In genomic region chr4:138037716-138038115, GRCh38 we compare ENCODE assay signal across 17 cellular contexts.
A peak's percentile ranks its signal among the peaks of the same experiment; 100 is the strongest.
DNase-seq lines count a peak whose midpoint lies in the region; ATAC-seq and TF ChIP-seq lines count a peak whose summit lies in the region.
"Had no signal": no experiment of that assay in that cellular context is flagged by ENCODE, and none has a peak within 500 bp of the region (broad histone marks: within the 10 kb centered on the region; RNA-seq: fewer than 3 reads in every experiment).

No MANE protein-coding gene starts in this region.

- H3K27ac ChIP-seq in WERI-Rb-1: no peak overlapping the region

- no peaks in the 10 kb centered on the region for H3K36me3 ChIP-seq in WERI-Rb-1

- no peaks in the 10 kb centered on the region for H3K36me3 Mint-ChIP-seq in activated T-cell treated with anti-CD3 and anti-CD28 coated beads, Interleukin-2, amount 50 U/mL, for 4 hours (ENCODE audit: insufficient read depth)
- H3K36me3 Mint-ChIP-seq: activated naive CD8-positive, alpha-beta T cell had no signal

- intact Hi-C loops in left ventricle myocardium superior (cut with micrococcal nuclease): loop anchor here (5.0 to 10.0 kb wide), 3 partner anchors 145 to 837 kb away; no protein-coding TSS in a partner anchor
- intact Hi-C loops in cardiac septum (cut with DNase I): loop anchor here (2.0 to 5.0 kb wide), 4 partner anchors 55 to 835 kb away; no protein-coding TSS in a partner anchor

- no peak overlapping the region for H3K4me3 Mint-ChIP-seq in activated T-cell treated with anti-CD3 and anti-CD28 coated beads, Interleukin-2, amount 50 U/mL, for 4 hours
- H3K4me3 Mint-ChIP-seq: activated naive CD8-positive, alpha-beta T cell; neural crest cell had no signal

- H3K27me3 Mint-ChIP-seq in activated T-cell treated with anti-CD3 and anti-CD28 coated beads, Interleukin-2, amount 50 U/mL, for 4 hours (ENCODE audit: low read depth): no peaks in the 10 kb centered on the region
- H3K27me3 Mint-ChIP-seq: activated naive CD8-positive, alpha-beta T cell had no signal

- no peak overlapping the region for H3K4me3 ChIP-seq in WERI-Rb-1 (ENCODE audit: low read depth, low read length)

- no peaks in the 10 kb centered on the region for H3K9me3 ChIP-seq in WERI-Rb-1 (ENCODE audit: severe bottlenecking)

- no peaks in the 10 kb centered on the region for H3K4me1 Mint-ChIP-seq in activated T-cell treated with anti-CD3 and anti-CD28 coated beads, Interleukin-2, amount 50 U/mL, for 4 hours (ENCODE audit: low read depth)
- H3K4me1 Mint-ChIP-seq: neural crest cell had no signal

- no peak for DNase-seq in left ventricle myocardium superior
- DNase-seq in cardiac septum (ENCODE audit: low spot score): no peak
- peak; percentile 77 for DNase-seq in amniotic epithelial cell (ENCODE audit: low read depth)
- DNase-seq in hepatic stellate cell (ENCODE audit: low spot score): peak; percentile 19
- DNase-seq in COLO829 (ENCODE audit: low spot score): no peak
- DNase-seq in WERI-Rb-1: no peak
- no peak for DNase-seq in DMS153 (lab: John Stamatoyannopoulos, UW)
- no peak for DNase-seq in activated T-cell treated with anti-CD3 and anti-CD28 coated beads, Interleukin-2, amount 50 U/mL, for 4 hours
- DNase-seq: activated CD4-positive, alpha-beta T cell treated with anti-CD3 and anti-CD28 coated beads for 48 hours; KG1; NCI-H187 treated with DMSO at 0.1 percent for 48 hours; NCI-H526; stimulated activated naive CD4-positive, alpha-beta T cell treated with Interleukin-2 at 50 U/mL for 16 hours; T-helper 9 cell had no signal

- no peaks in the 10 kb centered on the region for H3K27me3 ChIP-seq in WERI-Rb-1 (ENCODE audit: insufficient read depth, low read depth, severe bottlenecking)

- peak; percentile 39 for ATAC-seq in left ventricle myocardium superior
- no peak for ATAC-seq in activated T-cell treated with anti-CD3 and anti-CD28 coated beads, Interleukin-2, amount 50 U/mL, for 4 hours
- ATAC-seq: HCT116 had no signal

- TF ChIP-seq CTCF in WERI-Rb-1 (IDR thresholded peaks at IDR 0.05; ENCODE audit: low read depth, low read length): no peak

- no peaks in the 10 kb centered on the region for H3K9me3 Mint-ChIP-seq in activated T-cell treated with anti-CD3 and anti-CD28 coated beads, Interleukin-2, amount 50 U/mL, for 4 hours
- H3K9me3 Mint-ChIP-seq: neural crest cell had no signal

Comparison
In these comparisons a context has a peak if more than half of its experiments do, and no peak if none do; other contexts are left out.
1. DNase-seq: peak in amniotic epithelial cell (single experiment) and hepatic stellate cell (single experiment); none in left ventricle myocardium superior (single experiment), cardiac septum (single experiment), COLO829 (single experiment), WERI-Rb-1 (single experiment), DMS153 (single experiment) and activated T-cell treated with anti-CD3 and anti-CD28 coated beads, Interleukin-2, amount 50 U/mL, for 4 hours (single experiment).